In the genomic region with DNA sequence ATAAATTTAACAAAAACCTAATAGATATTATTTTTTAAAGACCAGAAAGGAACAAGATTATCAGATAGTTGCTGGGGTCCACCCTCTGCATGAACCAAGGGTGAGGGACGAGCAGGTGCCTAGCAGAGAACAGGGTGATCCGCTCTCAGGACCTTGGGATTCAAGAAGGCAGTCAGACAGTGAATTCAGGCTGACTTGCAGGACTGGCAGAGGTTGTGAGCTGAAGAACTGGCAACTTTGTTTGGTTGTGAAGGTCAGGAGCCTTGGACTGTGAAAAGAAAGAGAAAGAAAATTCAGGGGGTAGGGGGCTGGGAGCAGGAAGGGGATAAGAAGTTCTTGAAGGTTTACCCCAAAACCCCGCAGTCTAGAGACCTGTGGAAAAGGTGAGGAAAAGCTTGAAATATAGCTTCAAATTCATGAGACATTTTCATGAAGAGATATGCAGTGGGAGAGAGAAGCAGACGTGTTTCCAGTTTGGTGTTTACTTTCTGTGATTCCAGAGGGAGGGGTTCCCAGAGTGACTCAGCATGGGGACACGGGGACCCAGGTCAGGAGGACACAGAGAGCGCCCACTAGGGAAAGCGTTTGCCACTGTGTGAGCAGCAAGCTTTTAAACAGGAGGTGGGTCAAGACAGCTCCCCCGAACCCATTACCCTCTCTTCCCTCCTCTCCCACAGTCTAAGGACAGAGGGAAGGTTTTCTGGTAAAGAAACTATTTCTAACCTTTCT, we compare ENCODE assay signal across 24 cellular contexts.
DNase-seq lines count a peak whose midpoint lies in the region; ATAC-seq, FAIRE-seq and TF ChIP-seq lines count a peak whose summit lies in the region.
"Had no signal": no experiment of that assay in that cellular context is flagged by ENCODE, and none has a peak within 500 bp of the region (broad histone marks: within the 10 kb centered on the region; RNA-seq: fewer than 3 reads in every experiment).

No MANE protein-coding gene starts in this region.

- no peaks in the 10 kb centered on the region for H4K20me1 ChIP-seq in H1 (replicated peaks in 1 of 2; ENCODE audit: control insufficient read depth in 1 of 2, insufficient read depth in 2 of 2, low read length in 2 of 2)

- H3K79me2 ChIP-seq in H1 (ENCODE audit: control insufficient read depth in 1 of 2, insufficient read depth in 2 of 2, low read length in 2 of 2) = no peaks in the 10 kb centered on the region

- no peak overlapping the region; a peak in 1 of 7 replicates for H3K9ac ChIP-seq in H1 (replicated peaks in 1 of 4; ENCODE audit: extremely low read depth in 1 of 4, low read depth in 3 of 4, low read length in 3 of 4)

- TF ChIP-seq CTCF in A549 (IDR thresholded peaks at IDR 0.05) (0 out of 3 replicates have a peak, but pooled peaks have one; percentile 5), H1 (IDR thresholded peaks at IDR 0.05; ENCODE audit: control extremely low read depth in 1 of 3, insufficient read depth in 1 of 3, low read depth in 1 of 3, low read length in 3 of 3) (peak in 2 of 3 experiments; percentile 1 to 17; a peak in 2 of 4 replicates)

- H3K4me2 ChIP-seq in A549 (peak overlapping the region; percentile 77), H1 (ENCODE audit: insufficient read depth in 1 of 2, low read depth in 2 of 2, low read length in 2 of 2) (peak overlapping the region; percentile 17 to 24; a peak in 1 of 4 replicates)

- 39% methylated on average over 8 of the region's 8 CpGs for WGBS in A549 (ENCODE audit: missing lambda C conversion rate)
- WGBS in H1 (ENCODE audit: extremely low coverage in 1 of 2, insufficient coverage in 1 of 2, insufficient read length in 1 of 2, insufficient replicate concordance in 2 of 2, low coverage in 1 of 2, low lambda C conversion rate in 2 of 2, missing lambda C conversion rate in 1 of 2), 2 experiments = 64% methylated on average over 8 of the region's 8 CpGs; no CpG with 5 or more reads in 1 of the 2 experiments

- H3K79me1 ChIP-seq in H1 (ENCODE audit: low read depth, low read length) = no peaks in the 10 kb centered on the region

- H3K18ac ChIP-seq in H1 (ENCODE audit: extremely low read depth, low read length) = no peak overlapping the region; the same call in 1 of the 2 replicates

- no peak for FAIRE-seq in A549 (lab: Jason Lieb, UNC)
- FAIRE-seq in H1 (lab: Jason Lieb, UNC) = no peak
- FAIRE-seq: A204.1 had no signal

- H3K4me1 ChIP-seq in A549 (peaks cover 21% of the 10 kb centered on the region), H1 (replicated peaks in 1 of 4; ENCODE audit: control insufficient read depth in 3 of 4, insufficient read depth in 4 of 4, low read length in 3 of 4) (peaks cover 3 to 6% (median 4%) of the 10 kb centered on the region in 4 experiments; a peak in 5 of 7 replicates)

- no peak overlapping the region for H3K23ac ChIP-seq in H1 (ENCODE audit: insufficient read length)

- H3K36me3 ChIP-seq in H1 (ENCODE audit: control insufficient read depth in 2 of 4, insufficient read depth in 4 of 4, low read length in 3 of 4) = no peaks in the 10 kb centered on the region
- H3K36me3 ChIP-seq: gastroesophageal sphincter had no signal

- DNase-seq in A549 (ENCODE audit: low read depth in 1 of 2, low spot score in 1 of 2) = peak; percentile 18 to 41
- DNase-seq in HuH-7.5 (ENCODE audit: low spot score) = peak; percentile 20
- DNase-seq in H1 (ENCODE audit: low read depth in 1 of 2, low spot score in 2 of 2) = no peak
- DNase-seq in myocyte (ENCODE audit: low read depth) = peak; percentile 2
- no peak for DNase-seq in stimulated activated CD4-positive, alpha-beta T cell treated with anti-CD3 and anti-CD28 coated beads, Interleukin-2, amount 100 ng/mL, for 24 hours
- DNase-seq in NCI-H82 treated with DMSO at 0.1 percent for 48 hours (lab: John Stamatoyannopoulos, UW; ENCODE audit: unreplicated experiment) = no peak
- DNase-seq: activated gamma-delta T cell treated with Interleukin-2 at 50 U/mL for 16 hours; amniotic stem cell; GDM1; HCEC 1CT; Karpas-422; NCI-H1048; NCI-H2081; NCI-H524; occipital lobe; right cardiac atrium; SHP77; stimulated activated naive B cell treated with anti-CD40 and anti-IgM and Interleukin-4, amounts not matched to agents 10 μg/mL and 1 μg/mL and 100 μg/mL, for 72 hours; trophoblast cell had no signal

- H2BK20ac ChIP-seq in H1 (ENCODE audit: low read length) = 0 out of 2 replicates have a peak overlapping the region, but pooled peaks have one; percentile 66

- ATAC-seq in A549 (peak; percentile 62 to 70; a peak in 5 of 6 replicates), GM18909 (IDR thresholded peaks at IDR 0.05; ENCODE audit: poor library complexity, unreplicated experiment) (no peak), GM18861 (IDR thresholded peaks at IDR 0.05; ENCODE audit: unreplicated experiment) (no peak)
- ATAC-seq: gastroesophageal sphincter; left lobe of liver; right cardiac atrium; stimulated activated naive B cell treated with anti-CD40 and anti-IgM and Interleukin-4, amounts not matched to agents 10 μg/mL and 1 μg/mL and 100 μg/mL, for 72 hours had no signal

- no peak overlapping the region for H3K4ac ChIP-seq in H1 (replicated peaks; ENCODE audit: insufficient read length, low read depth, low read length)

- TF ChIP-seq POLR2A in A549 (IDR thresholded peaks at IDR 0.05; ENCODE audit: low read length) (no peak), H1 (IDR thresholded peaks at IDR 0.05; ENCODE audit: control extremely low read depth in 1 of 2, low read depth in 2 of 2, low read length in 2 of 2) (no peak)

- no peak overlapping the region for H2BK120ac ChIP-seq in H1 (replicated peaks; ENCODE audit: low read depth, low read length)

- H4K8ac ChIP-seq in H1 (ENCODE audit: extremely low read depth, insufficient read depth, low read length) = no peak overlapping the region

- H2BK15ac ChIP-seq in H1 (ENCODE audit: low read length) = no peak overlapping the region

- no peak overlapping the region for H3K14ac ChIP-seq in H1 (ENCODE audit: insufficient read length)

- no peaks in the 10 kb centered on the region; the same call in 1 of the 2 replicates for H3K23me2 ChIP-seq in H1 (ENCODE audit: low read depth, low read length)

- H3K9me3 ChIP-seq in A549 (no peaks in the 10 kb centered on the region), H1 (ENCODE audit: insufficient read depth in 2 of 2, low read depth in 1 of 2, low read length in 1 of 2) (no peaks in the 10 kb centered on the region)
- H3K9me3 ChIP-seq: gastroesophageal sphincter had no signal

- CTCF ChIA-PET in A549 (lab: Yijun Ruan, JAX) = interaction anchor here (0.6 to 1.5 kb wide), 2 partner anchors 11 to 46 kb away, joined by 3 to 4 read pairs; no protein-coding TSS in a partner anchor
- CTCF ChIA-PET in H1 (lab: Charles Lee; ENCODE audit: partially characterized antibody) = interaction anchor here (0.6 to 3.2 kb wide), 10 partner anchors 9 to 48 kb away, joined by 3 to 24 read pairs (median 3); no protein-coding TSS in a partner anchor

- no peak overlapping the region for H3K4me3 ChIP-seq in A549
- H3K4me3 ChIP-seq in H1 (ENCODE audit: extremely low read depth in 1 of 4, insufficient read depth in 2 of 4, low read depth in 3 of 4, low read length in 4 of 4) = no peak overlapping the region
- H3K4me3 ChIP-seq: gastroesophageal sphincter had no signal

- H3K27me3 ChIP-seq in H1 (replicated peaks in 1 of 4; ENCODE audit: control insufficient read depth in 3 of 4, extremely low read depth in 1 of 4, insufficient read depth in 3 of 4, low read length in 3 of 4) = no peaks in the 10 kb centered on the region
- H3K27me3 ChIP-seq: gastroesophageal sphincter had no signal

- no peak overlapping the region for H4K91ac ChIP-seq in H1 (replicated peaks; ENCODE audit: insufficient read length, low read length)

- peak overlapping the region; percentile 81 for H2AFZ ChIP-seq in H1 (ENCODE audit: low read length)

- TF ChIP-seq EP300 in A549 (IDR thresholded peaks at IDR 0.05) (no peak), H1 (IDR thresholded peaks at IDR 0.05; ENCODE audit: borderline replicate concordance in 1 of 2, low read depth in 2 of 2, low read length in 2 of 2) (no peak)

- H3K56ac ChIP-seq in H1 (replicated peaks; ENCODE audit: insufficient read length, low read depth, low read length) = no peak overlapping the region

- peak overlapping the region; percentile 58 to 71 for H3K27ac ChIP-seq in A549
- H3K27ac ChIP-seq in H1 (ENCODE audit: low read depth, low read length) = no peak overlapping the region

- no peak for TF ChIP-seq RAD21 in A549 (conservative IDR thresholded peaks at IDR 0.05 in 1 of 2, IDR thresholded peaks at IDR 0.05 in 1 of 2)
- no peak for TF ChIP-seq RAD21 in H1 (IDR thresholded peaks at IDR 0.05 in 1 of 2, conservative IDR thresholded peaks at IDR 0.05 in 1 of 2; ENCODE audit: low read depth in 2 of 2, low read length in 2 of 2)

- no peak overlapping the region for H2AK5ac ChIP-seq in H1 (ENCODE audit: low read depth, low read length)

- peak overlapping the region; percentile 13; the same call in 1 of the 2 replicates for H2BK5ac ChIP-seq in H1 (ENCODE audit: low read depth, low read length)

- POLR2A ChIA-PET in A549 (lab: Yijun Ruan, JAX) = no interaction called here
- POLR2A ChIA-PET in H1 (lab: Charles Lee; ENCODE audit: partially characterized antibody) = no interaction called here

- H4K5ac ChIP-seq in H1 (ENCODE audit: insufficient read length, low read depth, low read length) = no peak overlapping the region

- peak overlapping the region; percentile 72; the same call in 1 of the 2 replicates for H2BK12ac ChIP-seq in H1 (ENCODE audit: low read depth, low read length)

TF ChIP-seq in A549, 52 proteins besides CTCF, POLR2A, EP300 and RAD21:
- TF ChIP-seq MAFK (IDR thresholded peaks at IDR 0.05; ENCODE audit: partially characterized antibody) = peak; percentile 38
- TF ChIP-seq KDM5A (IDR thresholded peaks at IDR 0.05) = no peak
TF ChIP-seq in A549: peak in this region for 1.

TF ChIP-seq in H1, 55 proteins besides CTCF, POLR2A, EP300 and RAD21:
- no peak for TF ChIP-seq SIN3A (conservative IDR thresholded peaks at IDR 0.05 in 1 of 2, IDR thresholded peaks at IDR 0.05 in 1 of 2; ENCODE audit: low read depth in 1 of 2, low read length in 2 of 2)
- TF ChIP-seq MAFK (IDR thresholded peaks at IDR 0.05; ENCODE audit: low read depth, low read length) = peak; percentile 70
- peak; percentile 71; the same call in 1 of the 2 replicates for TF ChIP-seq BACH1 (IDR thresholded peaks at IDR 0.05; ENCODE audit: low read length)
- TF ChIP-seq SIRT6 (IDR thresholded peaks at IDR 0.05; ENCODE audit: low read length) = no peak
- TF ChIP-seq GABPA (IDR thresholded peaks at IDR 0.05; ENCODE audit: borderline replicate concordance, insufficient read depth, low read length) = no peak
- TF ChIP-seq NRF1 (IDR thresholded peaks at IDR 0.05; ENCODE audit: low read depth, low read length) = no peak
- no peak for TF ChIP-seq POLR2AphosphoS5 (IDR thresholded peaks at IDR 0.05; ENCODE audit: low read depth, low read length)
- no peak for TF ChIP-seq RXRA (IDR thresholded peaks at IDR 0.05; ENCODE audit: insufficient read depth, low read depth, low read length)

Comparison
In these comparisons a context has a peak if more than half of its experiments do, and no peak if none do; other contexts are left out.
1. ATAC-seq: peak in A549 (2 of 2); none in GM18909 (single experiment) and GM18861 (single experiment).
2. DNase-seq: peak in A549 (2 of 2), HuH-7.5 (single experiment) and myocyte (single experiment); none in H1 (0 of 2), stimulated activated CD4-positive, alpha-beta T cell treated with anti-CD3 and anti-CD28 coated beads, Interleukin-2, amount 100 ng/mL, for 24 hours (0 of 2) and NCI-H82 treated with DMSO at 0.1 percent for 48 hours (single experiment).